24 cellular contexts compared by ENCODE assay signal in genomic region chr3:149832086-149832485, GRCh38. TPM values are rescaled to one million over a fixed set of nuclear protein-coding genes. Genes with fewer than 3 reads are reported as not detected.
"Had no signal": no experiment of that assay in that cellular context is flagged by ENCODE, and none has a peak within 500 bp of the region (broad histone marks: within the 10 kb centered on the region; RNA-seq: fewer than 3 reads in every experiment).

No MANE protein-coding gene starts in this region.

- H3K4me1 ChIP-seq: ascending aorta, breast epithelium, parathyroid adenoma, right lobe of liver had no signal

- H3K27ac ChIP-seq: ascending aorta, breast epithelium, epithelial cell of prostate, gastroesophageal sphincter, parathyroid adenoma, right lobe of liver, vagina, VCaP had no signal

- H3K27me3 ChIP-seq: ascending aorta, breast epithelium, gastroesophageal sphincter, right lobe of liver, vagina had no signal

- H3K9ac ChIP-seq: parathyroid adenoma had no signal

- H3K36me3 ChIP-seq: ascending aorta, breast epithelium, gastroesophageal sphincter, right lobe of liver, vagina had no signal

- H3K4me3 ChIP-seq: ascending aorta, breast epithelium, gastroesophageal sphincter, right lobe of liver, smooth muscle cell, vagina had no signal

- DNase-seq: activated CD4-positive, alpha-beta T cell treated with anti-CD3 and anti-CD28 coated beads, Interleukin-2, amount 50 U/mL, for 1 hour; activated CD4-positive, CD25-positive, alpha-beta regulatory T cell treated with anti-CD3 and anti-CD28 coated beads, Interleukin-2, amount 50 U/mL, for 72 hours; activated CD8-positive, alpha-beta memory T cell treated with anti-CD3 and anti-CD28 coated beads, Interleukin-2, amount 50 U/mL, for 4 hours; activated effector memory CD4-positive, alpha-beta T cell treated with Interleukin-2 at 50 U/mL for 16 hours; activated naive CD4-positive, alpha-beta T cell treated with anti-CD3 and anti-CD28 coated beads, Interleukin-2, amount 50 U/mL, for 16 hours; activated T-cell treated with anti-CD3 and anti-CD28 coated beads, Interleukin-2, amount 50 U/mL, for 4 hours; left cardiac atrium; natural killer cell; right lobe of liver; stimulated activated CD4-positive, alpha-beta T cell treated with anti-CD3 and anti-CD28 coated beads, Interleukin-4, amount 100 ng/mL, for 1 hour; stimulated activated naive CD8-positive, alpha-beta T cell treated with anti-CD3 and anti-CD28 coated beads, Interleukin-15, amount 100 ng/mL, for 72 hours; T-helper 2 cell; trophoblast cell had no signal

- H2AFZ ChIP-seq: parathyroid adenoma had no signal

- ATAC-seq: activated T-cell treated with anti-CD3 and anti-CD28 coated beads, Interleukin-2, amount 50 U/mL, for 4 hours; gastroesophageal sphincter; left cardiac atrium; natural killer cell; stimulated activated naive CD8-positive, alpha-beta T cell treated with anti-CD3 and anti-CD28 coated beads, Interleukin-15, amount 100 ng/mL, for 72 hours had no signal

- H3K4me2 ChIP-seq: smooth muscle cell had no signal

RNA-seq across cellular contexts. Expression of gene ANKUB1, which starts 39.7 kb away (rescaled TPM):
- total RNA-seq: activated T-cell treated with anti-CD3 and anti-CD28 coated beads, Interleukin-2, amount 50 U/mL, for 4 hours; ascending aorta; breast epithelium; dermis microvascular lymphatic vessel endothelial cell; gastroesophageal sphincter; left cardiac atrium; lower leg skin; mesenteric fat pad; natural killer cell; right lobe of liver; smooth muscle cell; vagina had no signal
- polyA plus RNA-seq: smooth muscle cell had no signal
